29 cellular contexts compared by ENCODE assay signal in the genomic region with DNA sequence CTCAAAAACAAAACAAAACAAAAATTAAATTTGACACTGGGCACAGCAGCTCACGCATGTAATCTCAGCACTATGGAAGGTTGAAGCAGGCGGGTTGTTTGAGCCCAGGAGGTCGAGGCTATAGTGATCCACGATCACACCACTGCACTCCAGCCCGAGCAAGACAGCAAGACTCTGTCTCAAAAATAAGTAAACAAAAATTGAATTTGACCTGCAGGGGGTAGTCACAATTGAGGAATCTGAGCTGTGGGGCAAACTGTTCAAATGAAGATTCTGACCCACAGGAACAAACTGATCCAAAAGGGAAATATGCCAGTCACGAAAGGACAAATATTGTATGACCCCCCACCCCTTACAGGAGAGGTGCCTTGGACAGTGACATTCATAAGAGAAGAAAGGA. TPM values are rescaled to one million over a fixed set of nuclear protein-coding genes. Genes with fewer than 3 reads are reported as not detected.
DNase-seq lines count a peak whose midpoint lies in the region; ATAC-seq and TF ChIP-seq lines count a peak whose summit lies in the region.
"Had no signal": no experiment of that assay in that cellular context is flagged by ENCODE, and none has a peak within 500 bp of the region (broad histone marks: within the 10 kb centered on the region; RNA-seq: fewer than 3 reads in every experiment).

No MANE protein-coding gene starts in this region.

- H3K9me3 ChIP-seq in Caco-2 = peaks cover 3% of the 10 kb centered on the region; the same call in 1 of the 2 replicates
- no peaks in the 10 kb centered on the region for H3K9me3 ChIP-seq in neutrophil
- H3K9me3 ChIP-seq: adrenal gland, Peyer's patch, SJSA1, thyroid gland had no signal

- TF ChIP-seq CTCF in Caco-2 (IDR thresholded peaks at IDR 0.05; ENCODE audit: insufficient read depth in 1 of 2, low read depth in 1 of 2, low read length in 1 of 2, severe bottlenecking in 1 of 2, unreplicated experiment in 1 of 2) = peak in 1 of 2 experiments; percentile 15
- no peak for TF ChIP-seq CTCF in neutrophil (IDR thresholded peaks at IDR 0.05)

- H3K36me3 ChIP-seq in Caco-2 (ENCODE audit: control insufficient read depth, insufficient read depth, low read length) (peaks cover under 1% of the 10 kb centered on the region), neutrophil (no peaks in the 10 kb centered on the region)
- H3K36me3 ChIP-seq: adrenal gland, Peyer's patch, thyroid gland had no signal

- H3K4me1 ChIP-seq in Caco-2 (no peaks in the 10 kb centered on the region), neutrophil (ENCODE audit: control insufficient read depth in 1 of 2, insufficient read depth in 1 of 2, low read depth in 1 of 2, low read length in 1 of 2) (peaks cover 8 to 22% of the 10 kb centered on the region in 2 experiments)
- H3K4me1 ChIP-seq: Peyer's patch had no signal

- H3K36me3 Mint-ChIP-seq in activated CD4-positive, alpha-beta memory T cell treated with anti-CD3 and anti-CD28 coated beads, Interleukin-2, amount 10 ng/mL, durations not matched to agents 7 days and 5 days (ENCODE audit: low read depth) = peaks cover 35% of the 10 kb centered on the region
- peaks cover 10% of the 10 kb centered on the region for H3K36me3 Mint-ChIP-seq in activated CD4-positive, alpha-beta memory T cell treated with anti-CD3 and anti-CD28 coated beads for 36 hours
- peaks cover 81% of the 10 kb centered on the region for H3K36me3 Mint-ChIP-seq in Caco-2 (ENCODE audit: insufficient read depth, unreplicated experiment)
- peaks cover 30% of the 10 kb centered on the region for H3K36me3 Mint-ChIP-seq in activated naive CD8-positive, alpha-beta T cell treated with anti-CD3 and anti-CD28 coated beads for 36 hours
- H3K36me3 Mint-ChIP-seq: immature natural killer cell had no signal

- CTCF ChIA-PET in activated CD4-positive, alpha-beta memory T cell treated with anti-CD3 and anti-CD28 coated beads, Interleukin-2, amount 10 ng/mL, durations not matched to agents 7 days and 5 days (lab: Charles Lee) = interaction anchor here (0.9 kb wide), 1 partner anchor 34 kb away, joined by 3 read pairs; no protein-coding TSS in a partner anchor
- CTCF ChIA-PET in activated CD4-positive, alpha-beta memory T cell treated with anti-CD3 and anti-CD28 coated beads for 36 hours (lab: Charles Lee) = interaction anchor here (0.7 kb wide), 1 partner anchor 48 kb away, joined by 3 read pairs; no protein-coding TSS in a partner anchor
- CTCF ChIA-PET in Caco-2 (lab: Charles Lee) = no interaction called here

- H3K27me3 ChIP-seq in Caco-2 (replicated peaks; ENCODE audit: control insufficient read depth, insufficient read depth, low read length) = no peaks in the 10 kb centered on the region
- no peaks in the 10 kb centered on the region for H3K27me3 ChIP-seq in neutrophil
- H3K27me3 ChIP-seq: adrenal gland, foreskin keratinocyte, Peyer's patch, SJSA1, thyroid gland had no signal

- no peak overlapping the region for H3K4me3 Mint-ChIP-seq in activated CD4-positive, alpha-beta memory T cell treated with anti-CD3 and anti-CD28 coated beads, Interleukin-2, amount 10 ng/mL, durations not matched to agents 7 days and 5 days
- H3K4me3 Mint-ChIP-seq in activated CD4-positive, alpha-beta memory T cell treated with anti-CD3 and anti-CD28 coated beads for 36 hours = no peak overlapping the region
- no peak overlapping the region for H3K4me3 Mint-ChIP-seq in Caco-2 (ENCODE audit: unreplicated experiment)
- H3K4me3 Mint-ChIP-seq in activated naive CD8-positive, alpha-beta T cell treated with anti-CD3 and anti-CD28 coated beads for 36 hours = no peak overlapping the region
- H3K4me3 Mint-ChIP-seq: brain, mesothelial cell of epicardium, nephron had no signal

- H3K27ac Mint-ChIP-seq in activated CD4-positive, alpha-beta memory T cell treated with anti-CD3 and anti-CD28 coated beads, Interleukin-2, amount 10 ng/mL, durations not matched to agents 7 days and 5 days = peak overlapping the region; percentile 34
- no peak overlapping the region for H3K27ac Mint-ChIP-seq in activated CD4-positive, alpha-beta memory T cell treated with anti-CD3 and anti-CD28 coated beads for 36 hours
- H3K27ac Mint-ChIP-seq in Caco-2 (ENCODE audit: unreplicated experiment) = peak overlapping the region; percentile 11
- H3K27ac Mint-ChIP-seq in activated naive CD8-positive, alpha-beta T cell treated with anti-CD3 and anti-CD28 coated beads for 36 hours = peak overlapping the region; percentile 55
- H3K27ac Mint-ChIP-seq: mesothelial cell of epicardium, nephron had no signal

- peaks cover 50% of the 10 kb centered on the region for H3K4me1 Mint-ChIP-seq in activated CD4-positive, alpha-beta memory T cell treated with anti-CD3 and anti-CD28 coated beads, Interleukin-2, amount 10 ng/mL, durations not matched to agents 7 days and 5 days
- H3K4me1 Mint-ChIP-seq in activated CD4-positive, alpha-beta memory T cell treated with anti-CD3 and anti-CD28 coated beads for 36 hours (ENCODE audit: low read depth) = peaks cover 56% of the 10 kb centered on the region
- H3K4me1 Mint-ChIP-seq in Caco-2 (ENCODE audit: low read depth, unreplicated experiment) = peaks cover 25% of the 10 kb centered on the region
- peaks cover 52% of the 10 kb centered on the region for H3K4me1 Mint-ChIP-seq in activated naive CD8-positive, alpha-beta T cell treated with anti-CD3 and anti-CD28 coated beads for 36 hours

- no peak for DNase-seq in activated CD4-positive, alpha-beta memory T cell treated with anti-CD3 and anti-CD28 coated beads, Interleukin-2, amount 10 ng/mL, durations not matched to agents 7 days and 5 days
- no peak for DNase-seq in activated CD4-positive, alpha-beta memory T cell treated with anti-CD3 and anti-CD28 coated beads for 36 hours
- no peak for DNase-seq in Caco-2
- DNase-seq in activated naive CD8-positive, alpha-beta T cell treated with anti-CD3 and anti-CD28 coated beads for 36 hours = no peak
- DNase-seq: activated CD4-positive, alpha-beta T cell treated with anti-CD3 and anti-CD28 coated beads for 4 hours; adrenal gland; DMS79; effector CD8-positive, alpha-beta T cell; foreskin keratinocyte; GOT3; hippocampal formation; immature natural killer cell; Kasumi-1; left ventricle myocardium superior; NCI-H1694; NCI-H524; Peyer's patch; stimulated activated naive CD8-positive, alpha-beta T cell treated with anti-CD3 and anti-CD28 coated beads, Interleukin-15, Interleukin-2, amounts not matched to agents 100 U/mL and 50 U/mL, for 24 hours; T-cell; thyroid gland had no signal

- no TSS peak for BruUV-seq in Caco-2 (replicated peaks; lab: Mats Ljungman, UMichigan)

- intact Hi-C loops in activated CD4-positive, alpha-beta memory T cell treated with anti-CD3 and anti-CD28 coated beads for 36 hours (cut with micrococcal nuclease) = no loop called here
- intact Hi-C loops in Caco-2 (cut with micrococcal nuclease; ENCODE audit: unreplicated experiment) = no loop called here

- H3K4me3 ChIP-seq in Caco-2 (ENCODE audit: low read depth, low read length) (no peak overlapping the region), neutrophil (ENCODE audit: low read depth in 1 of 2, low read length in 1 of 2) (no peak overlapping the region)
- H3K4me3 ChIP-seq: adrenal gland, Peyer's patch, SJSA1, thyroid gland had no signal

- no peaks in the 10 kb centered on the region for H3K27me3 Mint-ChIP-seq in activated CD4-positive, alpha-beta memory T cell treated with anti-CD3 and anti-CD28 coated beads, Interleukin-2, amount 10 ng/mL, durations not matched to agents 7 days and 5 days
- H3K27me3 Mint-ChIP-seq in activated CD4-positive, alpha-beta memory T cell treated with anti-CD3 and anti-CD28 coated beads for 36 hours = no peaks in the 10 kb centered on the region
- no peaks in the 10 kb centered on the region for H3K27me3 Mint-ChIP-seq in Caco-2 (ENCODE audit: insufficient read depth, unreplicated experiment)
- H3K27me3 Mint-ChIP-seq in activated naive CD8-positive, alpha-beta T cell treated with anti-CD3 and anti-CD28 coated beads for 36 hours = no peaks in the 10 kb centered on the region
- H3K27me3 Mint-ChIP-seq: T-cell had no signal

- H3K9me3 Mint-ChIP-seq in activated CD4-positive, alpha-beta memory T cell treated with anti-CD3 and anti-CD28 coated beads, Interleukin-2, amount 10 ng/mL, durations not matched to agents 7 days and 5 days = no peaks in the 10 kb centered on the region
- no peaks in the 10 kb centered on the region for H3K9me3 Mint-ChIP-seq in activated CD4-positive, alpha-beta memory T cell treated with anti-CD3 and anti-CD28 coated beads for 36 hours
- no peaks in the 10 kb centered on the region for H3K9me3 Mint-ChIP-seq in Caco-2 (ENCODE audit: unreplicated experiment)
- no peaks in the 10 kb centered on the region for H3K9me3 Mint-ChIP-seq in activated naive CD8-positive, alpha-beta T cell treated with anti-CD3 and anti-CD28 coated beads for 36 hours
- H3K9me3 Mint-ChIP-seq: immature natural killer cell, T-cell had no signal

- H3K27ac ChIP-seq in neutrophil = peak overlapping the region; percentile 39
- H3K27ac ChIP-seq: adrenal gland, foreskin keratinocyte, Peyer's patch, SJSA1, thyroid gland had no signal

- POLR2A ChIA-PET in activated CD4-positive, alpha-beta memory T cell treated with anti-CD3 and anti-CD28 coated beads, Interleukin-2, amount 10 ng/mL, durations not matched to agents 7 days and 5 days (lab: Charles Lee) = no interaction called here
- POLR2A ChIA-PET in activated CD4-positive, alpha-beta memory T cell treated with anti-CD3 and anti-CD28 coated beads for 36 hours (lab: Charles Lee) = no interaction called here
- POLR2A ChIA-PET in Caco-2 (lab: Charles Lee) = no interaction called here

- ATAC-seq in HG02852 (IDR thresholded peaks at IDR 0.05; ENCODE audit: unreplicated experiment) (no peak), HG02798 (IDR thresholded peaks at IDR 0.05; ENCODE audit: poor library complexity, unreplicated experiment) (no peak), HG03442 (IDR thresholded peaks at IDR 0.05; ENCODE audit: unreplicated experiment) (no peak)
- ATAC-seq: foreskin keratinocyte; left ventricle myocardium superior; sciatic nerve; stimulated activated naive CD8-positive, alpha-beta T cell treated with anti-CD3 and anti-CD28 coated beads, Interleukin-15, Interleukin-2, amounts not matched to agents 100 U/mL and 50 U/mL, for 24 hours had no signal

RNA-seq across cellular contexts. Expression of a gene that starts 29.8 kb away (rescaled TPM):
- total RNA-seq in activated CD4-positive, alpha-beta memory T cell treated with anti-CD3 and anti-CD28 coated beads, Interleukin-2, amount 10 ng/mL, durations not matched to agents 7 days and 5 days = 100 to 1,000 TPM; 199 to 208 TPM
- total RNA-seq in activated CD4-positive, alpha-beta memory T cell treated with anti-CD3 and anti-CD28 coated beads for 36 hours = 100 to 1,000 TPM; 126 to 133 TPM
- total RNA-seq in Caco-2 (2022) = 297 TPM in 2 replicates
- 100 to 1,000 TPM; 129 to 142 TPM for total RNA-seq in activated naive CD8-positive, alpha-beta T cell treated with anti-CD3 and anti-CD28 coated beads for 36 hours

RNA-seq across cellular contexts. Expression of a gene that starts 47.6 kb away (rescaled TPM):
- 10 to 100 TPM; 73.9 to 77.9 TPM for total RNA-seq in activated CD4-positive, alpha-beta memory T cell treated with anti-CD3 and anti-CD28 coated beads, Interleukin-2, amount 10 ng/mL, durations not matched to agents 7 days and 5 days
- total RNA-seq in activated CD4-positive, alpha-beta memory T cell treated with anti-CD3 and anti-CD28 coated beads for 36 hours = 10 to 100 TPM; 67.9 to 70.4 TPM
- 159 and 178 TPM in 2 replicates for total RNA-seq in Caco-2 (2022)
- total RNA-seq in activated naive CD8-positive, alpha-beta T cell treated with anti-CD3 and anti-CD28 coated beads for 36 hours = 10 to 100 TPM; 63.1 to 76.7 TPM
